In genomic region chr11:62123669-62124185, GRCh38 we compare ENCODE assay signal across 1 cellular context.
A peak's percentile ranks its signal among the peaks of the same experiment; 100 is the strongest.
TF ChIP-seq lines count a peak whose summit lies in the region.

Gene INCENP, plus strand, starts transcription at chr11:62124011. Its CDS starts 4,151 bp downstream, at chr11:62128162.

TF ChIP-seq in HepG2, 621 proteins besides CTCF, POLR2A, EP300 and RAD21 (continued from another document and continues in another):
- TF ChIP-seq HBP1 (CRISPR knock-in tag; IDR thresholded peaks at IDR 0.05; ENCODE audit: low read depth) (peak; percentile 20; the same call in 1 of the 2 replicates), HOXA3 (CRISPR knock-in tag; IDR thresholded peaks at IDR 0.05) (peak; percentile 48; the same call in 1 of the 2 replicates), ZNF441 (CRISPR knock-in tag; IDR thresholded peaks at IDR 0.05; ENCODE audit: borderline replicate concordance) (0 out of 2 replicates have a peak, but pooled peaks have one; percentile 17), ZNF414 (CRISPR knock-in tag; IDR thresholded peaks at IDR 0.05) (no peak), SNAPC2 (CRISPR knock-in tag; IDR thresholded peaks at IDR 0.05) (peak; percentile 45; the same call in 1 of the 2 replicates), CCDC6 (CRISPR knock-in tag; IDR thresholded peaks at IDR 0.05) (peak; percentile 71; the same call in 1 of the 2 replicates), ZNF83 (CRISPR knock-in tag; IDR thresholded peaks at IDR 0.05; ENCODE audit: borderline replicate concordance) (no peak), PRDM15 (CRISPR knock-in tag; IDR thresholded peaks at IDR 0.05) (0 out of 2 replicates have a peak, but pooled peaks have one; percentile 25), RBFOX2 (IDR thresholded peaks at IDR 0.05; ENCODE audit: low read depth, low read length) (peak; percentile 73), ZNF331 (CRISPR knock-in tag; IDR thresholded peaks at IDR 0.05) (0 out of 2 replicates have a peak, but pooled peaks have one; percentile 13), ZNF687 (CRISPR knock-in tag; IDR thresholded peaks at IDR 0.05) (peak; percentile 66; the same call in 1 of the 2 replicates), KMT2A (CRISPR knock-in tag; IDR thresholded peaks at IDR 0.05) (peak; percentile 36), ZNF816 (CRISPR knock-in tag; IDR thresholded peaks at IDR 0.05; ENCODE audit: borderline replicate concordance) (no peak), STAT5B (CRISPR knock-in tag; IDR thresholded peaks at IDR 0.05) (no peak), CBX5 (CRISPR knock-in tag; IDR thresholded peaks at IDR 0.05; ENCODE audit: borderline replicate concordance) (no peak), AKAP8 (CRISPR knock-in tag; IDR thresholded peaks at IDR 0.05) (no peak), PHF20 (CRISPR knock-in tag; IDR thresholded peaks at IDR 0.05) (peak; percentile 63), KDM2A (CRISPR knock-in tag; IDR thresholded peaks at IDR 0.05; ENCODE audit: borderline replicate concordance, low read depth) (peak; percentile 55; the same call in 1 of the 2 replicates), ZFX (CRISPR knock-in tag; IDR thresholded peaks at IDR 0.05; ENCODE audit: low read depth) (peak; percentile 91), NFIC (IDR thresholded peaks at IDR 0.05; ENCODE audit: low read length) (no peak), ZKSCAN8 (CRISPR knock-in tag; IDR thresholded peaks at IDR 0.05; ENCODE audit: borderline replicate concordance) (no peak), ISX (CRISPR knock-in tag; conservative IDR thresholded peaks at IDR 0.05) (0 out of 2 replicates have a peak, but pooled peaks have one; percentile 50), ZNF263 (CRISPR knock-in tag; IDR thresholded peaks at IDR 0.05) (peak; percentile 86), POLR2AphosphoS5 (IDR thresholded peaks at IDR 0.05; ENCODE audit: low read depth, low read length) (peak; percentile 47), ZNF580 (CRISPR knock-in tag; IDR thresholded peaks at IDR 0.05; ENCODE audit: borderline replicate concordance, low read depth) (peak; percentile 36; the same call in 1 of the 2 replicates), SALL1 (CRISPR knock-in tag; IDR thresholded peaks at IDR 0.05) (no peak; the same call in 1 of the 2 replicates), GATA4 (IDR thresholded peaks at IDR 0.05; ENCODE audit: borderline replicate concordance, low read depth) (peak; percentile 24; the same call in 1 of the 2 replicates), NFKBIZ (CRISPR knock-in tag; IDR thresholded peaks at IDR 0.05) (no peak), PITX1 (CRISPR knock-in tag; IDR thresholded peaks at IDR 0.05) (peak; percentile 39; the same call in 1 of the 2 replicates), IRX3 (CRISPR knock-in tag; IDR thresholded peaks at IDR 0.05; ENCODE audit: borderline replicate concordance, low read depth) (0 out of 2 replicates have a peak, but pooled peaks have one; percentile 71), MIXL1 (CRISPR knock-in tag; IDR thresholded peaks at IDR 0.05) (0 out of 2 replicates have a peak, but pooled peaks have one; percentile 6), THAP7 (CRISPR knock-in tag; IDR thresholded peaks at IDR 0.05) (peak; percentile 16; the same call in 1 of the 2 replicates), ZNF703 (CRISPR knock-in tag; IDR thresholded peaks at IDR 0.05; ENCODE audit: borderline replicate concordance) (no peak; the same call in 1 of the 2 replicates), ZNF501 (CRISPR knock-in tag; IDR thresholded peaks at IDR 0.05) (0 out of 2 replicates have a peak, but pooled peaks have one; percentile 36), SPEN (CRISPR knock-in tag; IDR thresholded peaks at IDR 0.05; ENCODE audit: low read depth) (peak; percentile 72; the same call in 1 of the 2 replicates), RFX3 (CRISPR knock-in tag; IDR thresholded peaks at IDR 0.05) (no peak), GATAD1 (CRISPR knock-in tag; IDR thresholded peaks at IDR 0.05) (peak; percentile 78), ERF (CRISPR knock-in tag; IDR thresholded peaks at IDR 0.05) (no peak), MYNN (CRISPR knock-in tag; IDR thresholded peaks at IDR 0.05; ENCODE audit: low read depth) (no peak), SNRNP70 (IDR thresholded peaks at IDR 0.05; ENCODE audit: low read depth, low read length) (no peak), ATF1 (CRISPR knock-in tag; IDR thresholded peaks at IDR 0.05) (peak; percentile 73), SNAPC5 (CRISPR knock-in tag; IDR thresholded peaks at IDR 0.05; ENCODE audit: borderline replicate concordance) (no peak), BORCS8-MEF2B (CRISPR knock-in tag; IDR thresholded peaks at IDR 0.05) (peak; percentile 57), ZNF543 (CRISPR knock-in tag; IDR thresholded peaks at IDR 0.05) (0 out of 2 replicates have a peak, but pooled peaks have one; percentile 35), ZFP36 (IDR thresholded peaks at IDR 0.05; ENCODE audit: borderline replicate concordance, low read depth, low read length, partially characterized antibody) (no peak), MAFF (IDR thresholded peaks at IDR 0.05; ENCODE audit: low read depth, low read length) (no peak), ZMYM4 (CRISPR knock-in tag; IDR thresholded peaks at IDR 0.05) (peak; percentile 67), ARNT2 (CRISPR knock-in tag; IDR thresholded peaks at IDR 0.05; ENCODE audit: low read depth) (peak; percentile 64; the same call in 1 of the 2 replicates), E2F1 (CRISPR knock-in tag; IDR thresholded peaks at IDR 0.05) (peak; percentile 98), SP4 (CRISPR knock-in tag; IDR thresholded peaks at IDR 0.05) (0 out of 2 replicates have a peak, but pooled peaks have one; percentile 44), PBX2 (CRISPR knock-in tag; IDR thresholded peaks at IDR 0.05) (peak; percentile 89), TMF1 (CRISPR knock-in tag; IDR thresholded peaks at IDR 0.05; ENCODE audit: low read depth) (peak; percentile 67; the same call in 1 of the 2 replicates), TBX2 (CRISPR knock-in tag; IDR thresholded peaks at IDR 0.05; ENCODE audit: borderline replicate concordance) (no peak), TAF15 (IDR thresholded peaks at IDR 0.05; ENCODE audit: low read depth, low read length, poor library complexity, severe bottlenecking) (peak; percentile 39), ZBTB26 (CRISPR knock-in tag; IDR thresholded peaks at IDR 0.05; ENCODE audit: borderline replicate concordance) (no peak), KDM4B (CRISPR knock-in tag; IDR thresholded peaks at IDR 0.05) (no peak), ZNF343 (CRISPR knock-in tag; IDR thresholded peaks at IDR 0.05) (no peak), ZSCAN29 (CRISPR knock-in tag; conservative IDR thresholded peaks at IDR 0.05) (no peak), ZNF143 (CRISPR knock-in tag; IDR thresholded peaks at IDR 0.05) (peak; percentile 93)
